In genomic region chr16:8555400-8555799, GRCh38 we compare ENCODE assay signal across 9 cellular contexts. TPM values are rescaled to one million over a fixed set of nuclear protein-coding genes. Genes with fewer than 3 reads are reported as not detected.
"Had no signal": no experiment of that assay in that cellular context is flagged by ENCODE, and none has a peak within 500 bp of the region (broad histone marks: within the 10 kb centered on the region; RNA-seq: fewer than 3 reads in every experiment).

No MANE protein-coding gene starts in this region.

- FAIRE-seq: HTR-8/SVneo had no signal

- DNase-seq: IMR-90, KBM-7, KG1 had no signal

- H3K4me2 ChIP-seq: KMS-11 had no signal

- H3K9ac ChIP-seq: KMS-11 had no signal

- H3K27ac ChIP-seq: HL-60, KMS-11 had no signal

RNA-seq across cellular contexts. Expression of gene TMEM114, which starts 34.9 kb away (rescaled TPM):
- total RNA-seq: HT-29, HT1080, IMR-90 had no signal
- polyA plus RNA-seq: IgD-negative memory B cell, IMR-90 had no signal
